In genomic region chr7:2940466-2940865, GRCh38 we compare ENCODE assay signal across 21 cellular contexts.
DNase-seq lines count a peak whose midpoint lies in the region; ATAC-seq lines count a peak whose summit lies in the region.
"Had no signal": no experiment of that assay in that cellular context is flagged by ENCODE, and none has a peak within 500 bp of the region (broad histone marks: within the 10 kb centered on the region; RNA-seq: fewer than 3 reads in every experiment).

No MANE protein-coding gene starts in this region.

- no peaks in the 10 kb centered on the region for H3K27me3 ChIP-seq in CD4-positive, CD25-positive, alpha-beta regulatory T cell (ENCODE audit: control insufficient read depth, insufficient read depth, low read length)
- no peaks in the 10 kb centered on the region for H3K27me3 ChIP-seq in naive thymus-derived CD4-positive, alpha-beta T cell (ENCODE audit: control insufficient read depth in 2 of 2, insufficient read depth in 2 of 2, low read length in 2 of 2)
- H3K27me3 ChIP-seq: upper lobe of left lung had no signal

- H3K9me3 Mint-ChIP-seq in activated CD4-positive, alpha-beta memory T cell treated with anti-CD3 and anti-CD28 coated beads for 36 hours, result no peaks in the 10 kb centered on the region
- H3K9me3 Mint-ChIP-seq in activated CD4-positive, alpha-beta memory T cell treated with anti-CD3 and anti-CD28 coated beads, Interleukin-2, amount 10 ng/mL, durations not matched to agents 7 days and 5 days, result peaks cover 3% of the 10 kb centered on the region
- H3K9me3 Mint-ChIP-seq in CD4-positive, CD25-positive, alpha-beta regulatory T cell, result no peaks in the 10 kb centered on the region
- H3K9me3 Mint-ChIP-seq in activated CD8-positive, alpha-beta T cell treated with anti-CD3 and anti-CD28 coated beads, Interleukin-2, amount 10 ng/mL, durations not matched to agents 7 days and 5 days (ENCODE audit: insufficient read depth), result no peaks in the 10 kb centered on the region
- peaks cover 0 to 3% (median 0%) of the 10 kb centered on the region in 11 donors for H3K9me3 Mint-ChIP-seq in naive thymus-derived CD4-positive, alpha-beta T cell
- H3K9me3 Mint-ChIP-seq: endodermal cell had no signal

- no peaks in the 10 kb centered on the region for H3K27me3 Mint-ChIP-seq in activated CD4-positive, alpha-beta memory T cell treated with anti-CD3 and anti-CD28 coated beads for 36 hours
- no peaks in the 10 kb centered on the region for H3K27me3 Mint-ChIP-seq in activated CD4-positive, alpha-beta memory T cell treated with anti-CD3 and anti-CD28 coated beads, Interleukin-2, amount 10 ng/mL, durations not matched to agents 7 days and 5 days
- H3K27me3 Mint-ChIP-seq in CD4-positive, CD25-positive, alpha-beta regulatory T cell, result no peaks in the 10 kb centered on the region
- no peaks in the 10 kb centered on the region for H3K27me3 Mint-ChIP-seq in activated CD8-positive, alpha-beta T cell treated with anti-CD3 and anti-CD28 coated beads, Interleukin-2, amount 10 ng/mL, durations not matched to agents 7 days and 5 days (ENCODE audit: low read depth)
- H3K27me3 Mint-ChIP-seq in naive thymus-derived CD4-positive, alpha-beta T cell, result no peaks in the 10 kb centered on the region

- no peaks in the 10 kb centered on the region for H3K9me3 ChIP-seq in CD4-positive, CD25-positive, alpha-beta regulatory T cell (ENCODE audit: control insufficient read depth in 2 of 2, low read length in 2 of 2)
- no peaks in the 10 kb centered on the region for H3K9me3 ChIP-seq in naive thymus-derived CD4-positive, alpha-beta T cell (ENCODE audit: control insufficient read depth in 2 of 3, low read length in 3 of 3)
- H3K9me3 ChIP-seq: SJSA1, upper lobe of left lung had no signal

- POLR2A ChIA-PET in activated CD4-positive, alpha-beta memory T cell treated with anti-CD3 and anti-CD28 coated beads for 36 hours (lab: Charles Lee), result no interaction called here
- POLR2A ChIA-PET in activated CD4-positive, alpha-beta memory T cell treated with anti-CD3 and anti-CD28 coated beads, Interleukin-2, amount 10 ng/mL, durations not matched to agents 7 days and 5 days (lab: Charles Lee), result no interaction called here
- POLR2A ChIA-PET in activated CD8-positive, alpha-beta T cell treated with anti-CD3 and anti-CD28 coated beads, Interleukin-2, amount 10 ng/mL, durations not matched to agents 7 days and 5 days (lab: Charles Lee), result interaction anchor here (1.4 kb wide), 1 partner anchor 15 kb away, joined by 4 read pairs; no protein-coding TSS in a partner anchor
- POLR2A ChIA-PET in naive thymus-derived CD4-positive, alpha-beta T cell (lab: Charles Lee), result no interaction called here

- H3K4me3 Mint-ChIP-seq in activated CD4-positive, alpha-beta memory T cell treated with anti-CD3 and anti-CD28 coated beads for 36 hours, result no peak overlapping the region
- H3K4me3 Mint-ChIP-seq in activated CD4-positive, alpha-beta memory T cell treated with anti-CD3 and anti-CD28 coated beads, Interleukin-2, amount 10 ng/mL, durations not matched to agents 7 days and 5 days, result no peak overlapping the region
- no peak overlapping the region for H3K4me3 Mint-ChIP-seq in CD4-positive, CD25-positive, alpha-beta regulatory T cell
- no peak overlapping the region for H3K4me3 Mint-ChIP-seq in activated CD8-positive, alpha-beta T cell treated with anti-CD3 and anti-CD28 coated beads, Interleukin-2, amount 10 ng/mL, durations not matched to agents 7 days and 5 days
- H3K4me3 Mint-ChIP-seq in naive thymus-derived CD4-positive, alpha-beta T cell, result no peak overlapping the region
- H3K4me3 Mint-ChIP-seq: endodermal cell had no signal

- H3K4me1 ChIP-seq in CD4-positive, CD25-positive, alpha-beta regulatory T cell (ENCODE audit: control insufficient read depth, insufficient read depth, low read length, poor library complexity, severe bottlenecking), result no peaks in the 10 kb centered on the region
- H3K4me1 ChIP-seq in naive thymus-derived CD4-positive, alpha-beta T cell (ENCODE audit: control insufficient read depth in 2 of 2, insufficient read depth in 2 of 2, low read length in 2 of 2), result no peaks in the 10 kb centered on the region
- H3K4me1 ChIP-seq: SJSA1 had no signal

- peaks cover 87% of the 10 kb centered on the region for H3K36me3 ChIP-seq in CD4-positive, CD25-positive, alpha-beta regulatory T cell (ENCODE audit: control insufficient read depth, insufficient read depth, low read length)
- H3K36me3 ChIP-seq in naive thymus-derived CD4-positive, alpha-beta T cell (ENCODE audit: control insufficient read depth in 2 of 3, insufficient read depth in 3 of 3, low read length in 3 of 3), result peaks cover 20 to 100% (median 39%) of the 10 kb centered on the region in 3 experiments
- H3K36me3 ChIP-seq: SJSA1 had no signal

- no peak for DNase-seq in activated CD4-positive, alpha-beta memory T cell treated with anti-CD3 and anti-CD28 coated beads for 36 hours
- no peak for DNase-seq in activated CD4-positive, alpha-beta memory T cell treated with anti-CD3 and anti-CD28 coated beads, Interleukin-2, amount 10 ng/mL, durations not matched to agents 7 days and 5 days
- no peak for DNase-seq in CD4-positive, CD25-positive, alpha-beta regulatory T cell
- no peak for DNase-seq in activated CD8-positive, alpha-beta T cell treated with anti-CD3 and anti-CD28 coated beads, Interleukin-2, amount 10 ng/mL, durations not matched to agents 7 days and 5 days
- DNase-seq in naive thymus-derived CD4-positive, alpha-beta T cell, result no peak
- DNase-seq: anterior cingulate cortex; DND-41; NCI-H1436 treated with DMSO at 0.1 percent for 48 hours; NCI-H774; right cardiac atrium; stimulated activated CD4-positive, alpha-beta T cell treated with anti-CD3 and anti-CD28 coated beads, Interleukin-2, amount 100 ng/mL, for 24 hours had no signal

- no peak overlapping the region for H3K4me3 ChIP-seq in CD4-positive, CD25-positive, alpha-beta regulatory T cell (ENCODE audit: low read depth, low read length)
- H3K4me3 ChIP-seq in naive thymus-derived CD4-positive, alpha-beta T cell (ENCODE audit: low read length), result no peak overlapping the region
- H3K4me3 ChIP-seq: coronary artery, SJSA1, upper lobe of left lung had no signal

- ATAC-seq in CD4-positive, CD25-positive, alpha-beta regulatory T cell (ENCODE audit: low read depth in 2 of 2), result no peak
- no peak for ATAC-seq in activated CD8-positive, alpha-beta T cell treated with anti-CD3 and anti-CD28 coated beads, Interleukin-2, amount 10 ng/mL, durations not matched to agents 7 days and 5 days
- no peak for ATAC-seq in naive thymus-derived CD4-positive, alpha-beta T cell
- ATAC-seq in GM18858 (IDR thresholded peaks at IDR 0.05; ENCODE audit: unreplicated experiment) (no peak), HG03520 (IDR thresholded peaks at IDR 0.05; ENCODE audit: unreplicated experiment) (no peak), HG02571 (IDR thresholded peaks at IDR 0.05; ENCODE audit: unreplicated experiment) (no peak)
- ATAC-seq: esophagus mucosa, HCT116, HepG2, right cardiac atrium had no signal

- peaks cover 53% of the 10 kb centered on the region for H3K36me3 Mint-ChIP-seq in activated CD4-positive, alpha-beta memory T cell treated with anti-CD3 and anti-CD28 coated beads for 36 hours
- H3K36me3 Mint-ChIP-seq in activated CD4-positive, alpha-beta memory T cell treated with anti-CD3 and anti-CD28 coated beads, Interleukin-2, amount 10 ng/mL, durations not matched to agents 7 days and 5 days (ENCODE audit: low read depth), result peaks cover 84% of the 10 kb centered on the region
- peaks cover 63% of the 10 kb centered on the region for H3K36me3 Mint-ChIP-seq in CD4-positive, CD25-positive, alpha-beta regulatory T cell
- peaks cover 78% of the 10 kb centered on the region for H3K36me3 Mint-ChIP-seq in activated CD8-positive, alpha-beta T cell treated with anti-CD3 and anti-CD28 coated beads, Interleukin-2, amount 10 ng/mL, durations not matched to agents 7 days and 5 days (ENCODE audit: low read depth)
- H3K36me3 Mint-ChIP-seq in naive thymus-derived CD4-positive, alpha-beta T cell, result peaks cover 20 to 73% (median 47%) of the 10 kb centered on the region in 5 donors

- intact Hi-C loops in activated CD4-positive, alpha-beta memory T cell treated with anti-CD3 and anti-CD28 coated beads for 36 hours (cut with micrococcal nuclease), result no loop called here
- intact Hi-C loops in naive thymus-derived CD4-positive, alpha-beta T cell (cut with micrococcal nuclease), result no loop called here

- CTCF ChIA-PET in activated CD4-positive, alpha-beta memory T cell treated with anti-CD3 and anti-CD28 coated beads for 36 hours (lab: Charles Lee), result interaction anchor here (0.7 kb wide), 1 partner anchor 105 kb away, joined by 3 read pairs; no protein-coding TSS in a partner anchor
- CTCF ChIA-PET in activated CD4-positive, alpha-beta memory T cell treated with anti-CD3 and anti-CD28 coated beads, Interleukin-2, amount 10 ng/mL, durations not matched to agents 7 days and 5 days (lab: Charles Lee), result interaction anchor here (0.6 to 1.0 kb wide), 2 partner anchors 207 to 214 kb away, joined by 3 read pairs; no protein-coding TSS in a partner anchor
- CTCF ChIA-PET in activated CD8-positive, alpha-beta T cell treated with anti-CD3 and anti-CD28 coated beads, Interleukin-2, amount 10 ng/mL, durations not matched to agents 7 days and 5 days (lab: Charles Lee), result interaction anchor here (1.0 to 2.2 kb wide), 2 partner anchors 76 to 214 kb away, joined by 3 to 6 read pairs; no protein-coding TSS in a partner anchor
- CTCF ChIA-PET in naive thymus-derived CD4-positive, alpha-beta T cell (lab: Charles Lee), result no interaction called here

- no peak overlapping the region for H3K27ac ChIP-seq in CD4-positive, CD25-positive, alpha-beta regulatory T cell (ENCODE audit: insufficient read depth, low read length, poor library complexity, severe bottlenecking)
- H3K27ac ChIP-seq in naive thymus-derived CD4-positive, alpha-beta T cell (ENCODE audit: low read depth, low read length), result no peak overlapping the region
- H3K27ac ChIP-seq: coronary artery, SJSA1, upper lobe of left lung had no signal

- H3K4me1 Mint-ChIP-seq in activated CD4-positive, alpha-beta memory T cell treated with anti-CD3 and anti-CD28 coated beads for 36 hours (ENCODE audit: low read depth), result peaks cover 4% of the 10 kb centered on the region
- peaks cover 9% of the 10 kb centered on the region for H3K4me1 Mint-ChIP-seq in activated CD4-positive, alpha-beta memory T cell treated with anti-CD3 and anti-CD28 coated beads, Interleukin-2, amount 10 ng/mL, durations not matched to agents 7 days and 5 days
- peaks cover 0 to 12% (median 2%) of the 10 kb centered on the region in 4 donors for H3K4me1 Mint-ChIP-seq in CD4-positive, CD25-positive, alpha-beta regulatory T cell
- peaks cover 21% of the 10 kb centered on the region for H3K4me1 Mint-ChIP-seq in activated CD8-positive, alpha-beta T cell treated with anti-CD3 and anti-CD28 coated beads, Interleukin-2, amount 10 ng/mL, durations not matched to agents 7 days and 5 days (ENCODE audit: low read depth)
- H3K4me1 Mint-ChIP-seq in naive thymus-derived CD4-positive, alpha-beta T cell, result peaks cover 5 to 27% (median 16%) of the 10 kb centered on the region in 7 donors

- peak overlapping the region; percentile 76 for H3K27ac Mint-ChIP-seq in activated CD4-positive, alpha-beta memory T cell treated with anti-CD3 and anti-CD28 coated beads for 36 hours
- H3K27ac Mint-ChIP-seq in activated CD4-positive, alpha-beta memory T cell treated with anti-CD3 and anti-CD28 coated beads, Interleukin-2, amount 10 ng/mL, durations not matched to agents 7 days and 5 days, result no peak overlapping the region
- H3K27ac Mint-ChIP-seq in CD4-positive, CD25-positive, alpha-beta regulatory T cell, result peak overlapping the region in 2 of 3 donors; percentile 29 to 76
- peak overlapping the region; percentile 60 for H3K27ac Mint-ChIP-seq in activated CD8-positive, alpha-beta T cell treated with anti-CD3 and anti-CD28 coated beads, Interleukin-2, amount 10 ng/mL, durations not matched to agents 7 days and 5 days
- H3K27ac Mint-ChIP-seq in naive thymus-derived CD4-positive, alpha-beta T cell, result peak overlapping the region in 8 of 9 donors; percentile 15 to 88 (median 74)
- H3K27ac Mint-ChIP-seq: endodermal cell had no signal
